ENCODE assay signal across 7 cellular contexts in the genomic region with DNA sequence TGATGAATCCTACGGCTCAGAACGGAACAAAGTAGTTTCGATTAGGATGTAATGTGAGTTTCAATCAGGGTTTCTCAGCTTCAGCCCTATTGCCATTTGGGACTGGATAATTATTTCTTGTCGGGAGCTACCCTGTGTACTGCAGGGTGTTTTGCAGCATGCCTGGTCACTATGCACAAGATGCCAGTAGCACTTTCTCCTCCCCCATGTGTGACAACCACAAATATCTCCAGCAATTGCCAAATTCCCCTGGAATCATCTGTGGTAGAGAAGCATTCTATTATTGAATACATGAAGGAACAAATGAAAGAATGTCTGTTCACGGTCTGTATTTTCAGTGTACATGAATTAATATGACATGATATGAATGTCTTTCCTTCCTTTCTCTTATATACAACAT.
"Had no signal": no experiment of that assay in that cellular context is flagged by ENCODE, and none has a peak within 500 bp of the region (broad histone marks: within the 10 kb centered on the region; RNA-seq: fewer than 3 reads in every experiment).

No MANE protein-coding gene starts in this region.

- H2AFZ ChIP-seq: GM23248 had no signal

- FAIRE-seq: HepG2 had no signal

- H3K27me3 Mint-ChIP-seq: IgD-negative memory B cell had no signal

- DNase-seq: GM23248, GOT3, H9, HCEC 1CT, KBM-7 had no signal

- H3K4me3 ChIP-seq: GM23248 had no signal

- H3K4me3 Mint-ChIP-seq: H9, IgD-negative memory B cell had no signal

- H3K4me1 Mint-ChIP-seq: H9, IgD-negative memory B cell had no signal

- H3K27ac ChIP-seq: GM23248 had no signal

- H3K27ac Mint-ChIP-seq: H9, IgD-negative memory B cell had no signal

- H3K9ac ChIP-seq: GM23248 had no signal
